In the genomic region with DNA sequence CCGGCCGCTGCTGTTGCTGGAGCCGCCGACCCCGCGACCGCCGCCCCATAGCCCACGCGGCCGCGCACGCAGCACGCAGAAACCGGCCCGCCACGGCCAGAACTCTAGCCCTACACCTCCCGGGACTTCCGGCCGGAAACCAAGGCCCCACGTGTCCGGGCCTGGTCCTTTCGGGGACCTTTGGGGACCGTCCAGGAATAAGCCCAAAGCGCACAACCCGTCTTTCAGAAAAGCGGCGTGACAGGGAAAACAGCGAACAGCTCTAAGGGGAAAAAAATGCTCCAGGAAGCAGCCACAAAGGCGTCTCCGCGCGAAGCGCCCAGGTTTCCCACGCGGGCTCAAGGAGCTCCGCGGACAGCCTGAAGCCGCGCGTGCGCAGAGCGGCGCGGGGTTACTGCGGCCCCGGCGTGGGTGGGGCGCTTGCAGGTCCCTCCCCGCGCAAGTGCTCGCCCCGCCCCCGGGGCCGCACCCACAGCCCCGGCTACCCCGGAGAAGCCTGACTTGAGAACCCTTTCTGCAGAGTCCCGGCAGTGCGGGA, we compare ENCODE assay signal across 8 cellular contexts. TPM values are rescaled to one million over a fixed set of nuclear protein-coding genes. Genes with fewer than 3 reads are reported as not detected.
A peak's percentile ranks its signal among the peaks of the same experiment; 100 is the strongest.
DNase-seq lines count a peak whose midpoint lies in the region; ATAC-seq and TF ChIP-seq lines count a peak whose summit lies in the region.

A gene (minus strand): TSS at position 114 of the 538 bp plus-strand sequence. CDS start 65 bp downstream, at position 49.
A gene with protein sequence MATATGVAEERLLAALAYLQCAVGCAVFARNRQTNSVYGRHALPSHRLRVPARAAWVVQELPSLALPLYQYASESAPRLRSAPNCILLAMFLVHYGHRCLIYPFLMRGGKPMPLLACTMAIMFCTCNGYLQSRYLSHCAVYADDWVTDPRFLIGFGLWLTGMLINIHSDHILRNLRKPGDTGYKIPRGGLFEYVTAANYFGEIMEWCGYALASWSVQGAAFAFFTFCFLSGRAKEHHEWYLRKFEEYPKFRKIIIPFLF (plus strand): TSS at position 510 of the 538 bp plus-strand sequence. CDS start 137 bp downstream, outside the sequence.

- intact Hi-C loops in T-helper 1 cell treated with Interleukin-12 subunit alpha and Interleukin-12 subunit beta and Interleukin-4 antibody, amounts not matched to agents 30 ng/mL and 1 ng/mL, for 36 hours (cut with micrococcal nuclease): loop anchor here (1.0 to 2.0 kb wide), 10 partner anchors 80 to 1236 kb away; a partner anchor contains a TSS
- intact Hi-C loops in left cardiac atrium (cut with DNase I): loop anchor here in 1 of 2 donors (5.0 kb wide), 2 partner anchors 79 to 114 kb away; a partner anchor contains a TSS

- H3K27me3 Mint-ChIP-seq in progenitor cell of endocrine pancreas: no peaks in the 10 kb centered on the region

- no peak for TF ChIP-seq CTCF in progenitor cell of endocrine pancreas (IDR thresholded peaks at IDR 0.05; ENCODE audit: unreplicated experiment)

- peaks cover 13% of the 10 kb centered on the region for H3K4me1 Mint-ChIP-seq in progenitor cell of endocrine pancreas (ENCODE audit: low read depth)

- H3K9me3 Mint-ChIP-seq in progenitor cell of endocrine pancreas (ENCODE audit: low read depth): no peaks in the 10 kb centered on the region

- ATAC-seq in GM18498 (IDR thresholded peaks at IDR 0.05; ENCODE audit: unreplicated experiment): peak; percentile 92
- peak; percentile 87 for ATAC-seq in HG02885 (IDR thresholded peaks at IDR 0.05; ENCODE audit: poor library complexity, unreplicated experiment)
- ATAC-seq in left cardiac atrium: peak; percentile 98 to 99

- DNase-seq in NCI-H1694 (lab: John Stamatoyannopoulos, UW) (peak; percentile 74), amniotic epithelial cell (ENCODE audit: low read depth) (peak; percentile 83), left cardiac atrium (peak; percentile 91), progenitor cell of endocrine pancreas (ENCODE audit: low spot score, unreplicated experiment) (peak; percentile 87), ureter (ENCODE audit: low spot score) (peak; percentile 91)

- H3K36me3 Mint-ChIP-seq in progenitor cell of endocrine pancreas (ENCODE audit: insufficient read depth): peaks cover 8% of the 10 kb centered on the region

- peak within 1 kb of the TSS; percentile 100 for H3K27ac Mint-ChIP-seq in progenitor cell of endocrine pancreas

- H3K4me3 Mint-ChIP-seq in progenitor cell of endocrine pancreas (ENCODE audit: low read depth): peak within 1 kb of the TSS; percentile 92

RNA-seq across cellular contexts. Expression of the first gene that starts in this region (rescaled TPM):
- total RNA-seq in T-helper 1 cell treated with Interleukin-12 subunit alpha and Interleukin-12 subunit beta and Interleukin-4 antibody, amounts not matched to agents 30 ng/mL and 1 ng/mL, for 36 hours: 93.4 and 97.1 TPM in 2 replicates
- total RNA-seq in left cardiac atrium (10 to 100 TPM; 23.2 to 29.3 TPM), progenitor cell of endocrine pancreas (61.3 and 67.5 TPM in 2 replicates), ureter (76.1 TPM)

RNA-seq across cellular contexts. Expression of the second gene that starts in this region (rescaled TPM):
- total RNA-seq in T-helper 1 cell treated with Interleukin-12 subunit alpha and Interleukin-12 subunit beta and Interleukin-4 antibody, amounts not matched to agents 30 ng/mL and 1 ng/mL, for 36 hours: 10.1 and 12.0 TPM in 2 replicates
- total RNA-seq in left cardiac atrium (1 to 10 TPM; 2.0 to 2.2 TPM), progenitor cell of endocrine pancreas (22.2 and 24.8 TPM in 2 replicates), ureter (6.6 TPM)

Comparison
In these comparisons a context has a peak if more than half of its experiments do, and no peak if none do; other contexts are left out.
1. Peak in every context shown above with its lines: DNase-seq and ATAC-seq.